Comparison of ENCODE assay signal across 1 cellular context in the genomic region with DNA sequence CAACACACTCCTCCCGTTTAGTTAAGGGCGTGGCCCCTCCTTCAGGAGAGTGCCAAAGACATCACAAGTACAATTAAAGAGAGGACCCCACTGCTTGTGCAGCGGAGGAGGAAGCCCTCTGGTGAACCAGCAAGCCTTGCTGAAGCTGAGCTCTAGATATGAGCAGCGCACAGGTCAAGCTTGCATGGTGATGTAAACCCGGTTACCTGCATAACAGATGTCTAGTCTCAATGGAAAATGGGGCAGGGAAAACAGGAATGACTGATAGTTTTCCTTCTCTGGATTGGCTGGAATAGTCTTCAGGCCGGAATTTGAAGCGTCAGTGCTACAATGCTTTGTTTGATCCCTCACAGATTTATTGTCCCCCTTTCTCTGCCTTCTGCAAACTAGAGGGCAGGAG.
TF ChIP-seq lines count a peak whose summit lies in the region.

No MANE protein-coding gene starts in this region.

TF ChIP-seq in GM23338, 12 proteins besides CTCF, POLR2A, EP300 and RAD21 (continued from another document):
- no peak for TF ChIP-seq ZNF462 (CRISPR knock-in tag; IDR thresholded peaks at IDR 0.05)
- TF ChIP-seq ZNF114 (CRISPR knock-in tag; IDR thresholded peaks at IDR 0.05) = no peak
- TF ChIP-seq REST (IDR thresholded peaks at IDR 0.05; ENCODE audit: unreplicated experiment) = no peak
- TF ChIP-seq CREB1 (CRISPR knock-in tag; IDR thresholded peaks at IDR 0.05; ENCODE audit: low read depth) = no peak
- no peak for TF ChIP-seq POLR2AphosphoS5 (IDR thresholded peaks at IDR 0.05; ENCODE audit: low read depth)
- TF ChIP-seq EZH2 (IDR thresholded peaks at IDR 0.05; ENCODE audit: low read depth, unreplicated experiment) = no peak
- no peak for TF ChIP-seq NANOG (IDR thresholded peaks at IDR 0.05; ENCODE audit: borderline replicate concordance)
- TF ChIP-seq JUNB (IDR thresholded peaks at IDR 0.05; ENCODE audit: unreplicated experiment) = no peak
- TF ChIP-seq, protein P1, sequence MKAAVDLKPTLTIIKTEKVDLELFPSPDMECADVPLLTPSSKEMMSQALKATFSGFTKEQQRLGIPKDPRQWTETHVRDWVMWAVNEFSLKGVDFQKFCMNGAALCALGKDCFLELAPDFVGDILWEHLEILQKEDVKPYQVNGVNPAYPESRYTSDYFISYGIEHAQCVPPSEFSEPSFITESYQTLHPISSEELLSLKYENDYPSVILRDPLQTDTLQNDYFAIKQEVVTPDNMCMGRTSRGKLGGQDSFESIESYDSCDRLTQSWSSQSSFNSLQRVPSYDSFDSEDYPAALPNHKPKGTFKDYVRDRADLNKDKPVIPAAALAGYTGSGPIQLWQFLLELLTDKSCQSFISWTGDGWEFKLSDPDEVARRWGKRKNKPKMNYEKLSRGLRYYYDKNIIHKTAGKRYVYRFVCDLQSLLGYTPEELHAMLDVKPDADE (IDR thresholded peaks at IDR 0.05) = no peak
- no peak for TF ChIP-seq EZH2phosphoT487 (IDR thresholded peaks at IDR 0.05; ENCODE audit: unreplicated experiment)
